8 cellular contexts compared by ENCODE assay signal in the genomic region with DNA sequence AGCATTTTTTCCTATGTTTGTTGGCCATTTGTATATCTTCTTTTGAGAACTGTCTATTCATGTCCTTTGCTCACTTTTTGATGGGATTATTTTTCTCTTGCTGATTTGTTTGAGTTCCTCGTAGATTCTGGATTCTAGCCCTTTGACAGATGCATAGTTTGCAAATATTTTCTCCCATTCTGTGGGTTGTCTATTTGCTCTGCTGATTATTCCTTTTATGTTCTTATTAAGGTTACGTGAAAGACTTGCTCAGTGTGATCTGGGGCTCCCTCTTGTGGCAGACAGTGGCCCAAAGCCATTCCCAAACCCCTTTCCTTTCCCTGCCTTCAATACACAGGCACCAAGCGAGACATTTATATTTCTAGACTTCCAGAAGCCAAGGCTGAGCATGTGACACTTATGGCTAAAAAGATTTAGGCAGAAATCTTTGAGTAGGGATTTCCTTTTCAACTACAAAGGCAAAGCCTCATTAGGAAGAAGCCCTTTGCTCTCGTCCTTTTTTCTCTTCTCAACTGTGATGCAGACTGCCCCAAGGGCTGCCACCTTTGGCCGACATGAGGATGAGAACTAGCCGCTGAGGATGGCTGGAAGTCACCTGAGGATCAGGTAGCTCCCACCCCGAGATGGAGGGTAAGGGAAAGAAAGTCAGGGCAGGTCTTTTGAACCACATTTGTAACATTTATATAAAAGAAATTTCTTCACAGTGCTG. TPM values are rescaled to one million over a fixed set of nuclear protein-coding genes. Genes with fewer than 3 reads are reported as not detected.
A peak's percentile ranks its signal among the peaks of the same experiment; 100 is the strongest.
DNase-seq lines count a peak whose midpoint lies in the region; ATAC-seq, FAIRE-seq and TF ChIP-seq lines count a peak whose summit lies in the region.
"Had no signal": no experiment of that assay in that cellular context is flagged by ENCODE, and none has a peak within 500 bp of the region (broad histone marks: within the 10 kb centered on the region; RNA-seq: fewer than 3 reads in every experiment).

No MANE protein-coding gene starts in this region.

- DNase-seq in GM04504 (ENCODE audit: low read depth): peak; percentile 58
- DNase-seq in LoVo (ENCODE audit: low spot score): peak; percentile 75
- peak; percentile 74 for DNase-seq in UCSD-AML1 (lab: John Stamatoyannopoulos, UW; ENCODE audit: unreplicated experiment)
- peak; percentile 82 to 88 for DNase-seq in cardiac fibroblast (ENCODE audit: low read depth in 2 of 2)
- peak; percentile 81 for DNase-seq in kidney
- DNase-seq in stimulated activated CD4-positive, alpha-beta T cell treated with anti-CD3 and anti-CD28 coated beads, Interleukin-2, amount 100 ng/mL, for 24 hours: peak; percentile 71 to 75

- no peak for FAIRE-seq in kidney (lab: Jason Lieb, UNC)

- H3K9ac ChIP-seq in kidney (ENCODE audit: low read length in 2 of 2): no peak overlapping the region

- no peaks in the 10 kb centered on the region for H3K4me1 ChIP-seq in kidney (ENCODE audit: control insufficient read depth in 1 of 2, insufficient read depth in 1 of 2, low read depth in 1 of 2, low read length in 2 of 2)

- TF ChIP-seq CTCF in cardiac fibroblast (IDR thresholded peaks at IDR 0.05; ENCODE audit: low read depth, low read length) (peak; percentile 91), kidney (IDR thresholded peaks at IDR 0.05; ENCODE audit: borderline replicate concordance, extremely low read depth, insufficient read depth) (peak; percentile 70)

- peak overlapping the region in 1 of 2 donors; percentile 27 for H3K27ac ChIP-seq in kidney (ENCODE audit: low read depth in 2 of 2, low read length in 2 of 2)
- H3K27ac ChIP-seq: epithelial cell of prostate had no signal

- no peaks in the 10 kb centered on the region for H3K9me3 ChIP-seq in kidney (ENCODE audit: control insufficient read depth in 1 of 2, low read length in 2 of 2)

- intact Hi-C loops in kidney (cut with DNase I): no loop called here

- H3K36me3 ChIP-seq in kidney (ENCODE audit: control insufficient read depth in 1 of 2, insufficient read depth in 2 of 2, low read length in 2 of 2): no peaks in the 10 kb centered on the region

- ATAC-seq in HG03457 (IDR thresholded peaks at IDR 0.05; ENCODE audit: unreplicated experiment): no peak

- H3K4me3 ChIP-seq in cardiac fibroblast (replicated peaks in 1 of 2; ENCODE audit: low read depth in 2 of 2, low read length in 2 of 2): no peak overlapping the region
- no peak overlapping the region for H3K4me3 ChIP-seq in kidney (ENCODE audit: low read length in 2 of 2)

RNA-seq across cellular contexts. Expression of gene ST8SIA6, which starts 23.6 kb away (rescaled TPM):
- total RNA-seq in kidney: 0.91 TPM
- polyA plus RNA-seq in kidney (ENCODE audit: insufficient read depth, low read depth, low replicate concordance): 0.22 TPM
